Comparison of ENCODE assay signal across 30 cellular contexts in genomic region chr11:128946646-128947045, GRCh38. TPM values are rescaled to one million over a fixed set of nuclear protein-coding genes. Genes with fewer than 3 reads are reported as not detected.
"Had no signal": no experiment of that assay in that cellular context is flagged by ENCODE, and none has a peak within 500 bp of the region (broad histone marks: within the 10 kb centered on the region; RNA-seq: fewer than 3 reads in every experiment).

No MANE protein-coding gene starts in this region.

- H3K4me3 ChIP-seq: SJSA1 had no signal

- DNase-seq: activated CD4-positive, alpha-beta memory T cell treated with anti-CD3 and anti-CD28 coated beads for 36 hours; activated CD4-positive, alpha-beta T cell treated with anti-CD3 and anti-CD28 coated beads for 4 hours; activated CD4-positive, alpha-beta T cell treated with anti-CD3 and anti-CD28 coated beads, Interleukin-2, amount 50 U/mL, for 1 hour; activated CD8-positive, alpha-beta memory T cell treated with anti-CD3 and anti-CD28 coated beads, Interleukin-2, amount 50 U/mL, for 4 hours; activated naive CD4-positive, alpha-beta T cell treated with anti-CD3 and anti-CD28 coated beads, Interleukin-2, amount 10 ng/mL, durations not matched to agents 7 days and 5 days; activated naive CD8-positive, alpha-beta T cell treated with anti-CD3 and anti-CD28 coated beads, Interleukin-2, amount 50 U/mL, for 24 hours; activated T-cell treated with anti-CD3 and anti-CD28 coated beads for 4 hours; activated T-cell treated with anti-CD3 and anti-CD28 coated beads, Interleukin-2, amount 50 U/mL, for 4 hours; anterior cingulate cortex; caudate nucleus; NCI-H1048; NCI-H1105 treated with DMSO at 0.1 percent for 48 hours; NCI-H1436; NCI-H1694; NCI-H1930; NCI-H2081 treated with DMSO at 0.1 percent for 48 hours; NCI-H345; NCI-H524 treated with DMSO at 0.1 percent for 48 hours; RPMI8226; SHP77 treated with DMSO at 0.1 percent for 48 hours; SK-N-SH had no signal

- FAIRE-seq: bronchial epithelial cell, TTC549 had no signal

- ATAC-seq: activated CD4-positive, CD25-positive, alpha-beta regulatory T cell treated with anti-CD3 and anti-CD28 coated beads, Interleukin-2, amount 50 U/mL, for 24 hours; activated T-cell treated with anti-CD3 and anti-CD28 coated beads, Interleukin-2, amount 50 U/mL, for 4 hours; Panc1; WTC11 had no signal

RNA-seq across cellular contexts. Expression of gene TP53AIP1, which starts 4.0 kb away (rescaled TPM):
- total RNA-seq: activated CD4-positive, alpha-beta memory T cell treated with anti-CD3 and anti-CD28 coated beads for 36 hours; activated T-cell treated with anti-CD3 and anti-CD28 coated beads, Interleukin-2, amount 50 U/mL, for 4 hours; activated T-helper 1 cell treated with anti-CD3 and anti-CD28 coated beads, Interleukin-12 subunit alpha, Interleukin-12 subunit beta, Interleukin-2, Interleukin-4 antibody, amounts not matched to agents 30 ng/mL and 10 ng/mL and 1 ng/mL, durations not matched to agents 14 hours and 24 hours and 36 hours; M059J; NCI-H460; SJSA1 had no signal

RNA-seq across cellular contexts. Expression of gene KCNJ5, which starts 55.5 kb away (rescaled TPM):
- total RNA-seq: activated CD4-positive, alpha-beta memory T cell treated with anti-CD3 and anti-CD28 coated beads for 36 hours; activated T-cell treated with anti-CD3 and anti-CD28 coated beads, Interleukin-2, amount 50 U/mL, for 4 hours; activated T-helper 1 cell treated with anti-CD3 and anti-CD28 coated beads, Interleukin-12 subunit alpha, Interleukin-12 subunit beta, Interleukin-2, Interleukin-4 antibody, amounts not matched to agents 30 ng/mL and 10 ng/mL and 1 ng/mL, durations not matched to agents 14 hours and 24 hours and 36 hours; M059J; NCI-H460; SJSA1 had no signal
